Comparison of ENCODE assay signal across 15 cellular contexts in the genomic region with DNA sequence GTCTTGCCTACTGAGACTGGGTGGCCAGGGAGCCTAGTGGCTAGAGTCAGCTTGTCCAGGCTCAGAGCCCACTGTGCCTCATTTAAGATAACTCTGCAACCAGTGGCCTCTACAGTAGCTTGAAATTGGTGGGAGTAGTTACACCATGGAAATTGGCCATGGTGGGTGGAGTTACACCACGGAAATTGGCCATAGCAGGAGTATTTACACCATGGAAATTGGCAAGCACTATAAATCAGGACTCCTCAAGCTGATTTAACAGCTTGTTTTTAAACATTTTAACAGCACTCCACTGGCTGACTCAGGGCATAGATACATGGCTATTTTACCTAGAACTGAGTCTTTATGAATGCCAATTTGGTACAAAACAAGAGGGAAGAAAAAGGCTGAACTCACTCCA.
"Had no signal": no experiment of that assay in that cellular context is flagged by ENCODE, and none has a peak within 500 bp of the region (broad histone marks: within the 10 kb centered on the region; RNA-seq: fewer than 3 reads in every experiment).

No MANE protein-coding gene starts in this region.

- H3K4me1 ChIP-seq: SJSA1 had no signal

- H3K27me3 Mint-ChIP-seq: IgD-negative memory B cell had no signal

- H3K27ac ChIP-seq: HL-60, RWPE1, SJSA1, SK-N-MC had no signal

- ATAC-seq: Panc1, PC-3 had no signal

- DNase-seq: KBM-7, MV-4-11, NCI-H1048, NCI-H1694 treated with DMSO at 0.1 percent for 48 hours, NCI-H1930, NCI-H2081 treated with DMSO at 0.1 percent for 48 hours, NCI-H226, NCI-H446, PC-3 had no signal

- H3K9me3 ChIP-seq: SJSA1 had no signal

- H3K27me3 ChIP-seq: SJSA1 had no signal

- H3K4me3 ChIP-seq: SJSA1, SK-N-MC had no signal

- H3K27ac Mint-ChIP-seq: IgD-negative memory B cell had no signal

- H3K36me3 Mint-ChIP-seq: IgD-negative memory B cell had no signal

- H3K36me3 ChIP-seq: SJSA1 had no signal
